ENCODE assay signal across 1 cellular context in genomic region chr2:203813684-203814083, GRCh38.
A peak's percentile ranks its signal among the peaks of the same experiment; 100 is the strongest.
TF ChIP-seq lines count a peak whose summit lies in the region.

No MANE protein-coding gene starts in this region.

TF ChIP-seq in HepG2, 621 proteins besides CTCF, POLR2A, EP300 and RAD21 (continued from another document):
- peak; percentile 79 for TF ChIP-seq ZNF7 (CRISPR knock-in tag; IDR thresholded peaks at IDR 0.05)
- TF ChIP-seq HNF4G (IDR thresholded peaks at IDR 0.05; ENCODE audit: borderline replicate concordance, low read depth, low read length) = peak; percentile 72; the same call in 1 of the 2 replicates
- no peak for TF ChIP-seq HNF4G (CRISPR knock-in tag; IDR thresholded peaks at IDR 0.05; ENCODE audit: borderline replicate concordance, low read depth)
- TF ChIP-seq THAP11 (CRISPR knock-in tag; IDR thresholded peaks at IDR 0.05) = 0 out of 2 replicates have a peak, but pooled peaks have one; percentile 16
- TF ChIP-seq POLR2AphosphoS5 (IDR thresholded peaks at IDR 0.05; ENCODE audit: low read depth, low read length) = no peak; the same call in 1 of the 2 replicates
- TF ChIP-seq PHF21A (CRISPR knock-in tag; IDR thresholded peaks at IDR 0.05) = no peak
- TF ChIP-seq ZNF121 (CRISPR knock-in tag; IDR thresholded peaks at IDR 0.05) = no peak
- TF ChIP-seq BRCA1 (CRISPR knock-in tag; IDR thresholded peaks at IDR 0.05) = no peak
- TF ChIP-seq THAP7 (CRISPR knock-in tag; IDR thresholded peaks at IDR 0.05) = no peak
- TF ChIP-seq ZNF569 (CRISPR knock-in tag; IDR thresholded peaks at IDR 0.05; ENCODE audit: borderline replicate concordance) = no peak
- peak; percentile 24 for TF ChIP-seq XRCC5 (optimal IDR thresholded peaks at IDR 0.05; ENCODE audit: low read length)
- peak; percentile 86 for TF ChIP-seq HNF4A (CRISPR knock-in tag; IDR thresholded peaks at IDR 0.05)
- TF ChIP-seq GFI1 (CRISPR knock-in tag; IDR thresholded peaks at IDR 0.05; ENCODE audit: borderline replicate concordance) = peak; percentile 29; the same call in 1 of the 2 replicates
- no peak for TF ChIP-seq DR1 (CRISPR knock-in tag; IDR thresholded peaks at IDR 0.05)
- no peak for TF ChIP-seq TBX2 (CRISPR knock-in tag; IDR thresholded peaks at IDR 0.05; ENCODE audit: borderline replicate concordance)
- TF ChIP-seq FOXA3 (CRISPR knock-in tag; IDR thresholded peaks at IDR 0.05) = peak; percentile 25
- peak; percentile 67; the same call in 1 of the 2 replicates for TF ChIP-seq ZNF629 (CRISPR knock-in tag; conservative IDR thresholded peaks at IDR 0.05)
- TF ChIP-seq POLR2G (IDR thresholded peaks at IDR 0.05; ENCODE audit: low read depth, low read length) = peak; percentile 55; the same call in 1 of the 2 replicates
- TF ChIP-seq SP4 (CRISPR knock-in tag; IDR thresholded peaks at IDR 0.05) = no peak
- no peak for TF ChIP-seq SNAPC2 (CRISPR knock-in tag; IDR thresholded peaks at IDR 0.05)
- TF ChIP-seq RAD51 (IDR thresholded peaks at IDR 0.05; ENCODE audit: borderline replicate concordance) = no peak
- 0 out of 2 replicates have a peak, but pooled peaks have one; percentile 16 for TF ChIP-seq ZFP36L2 (CRISPR knock-in tag; IDR thresholded peaks at IDR 0.05)
- no peak for TF ChIP-seq ZNF205 (CRISPR knock-in tag; IDR thresholded peaks at IDR 0.05)
- TF ChIP-seq PATZ1 (CRISPR knock-in tag; IDR thresholded peaks at IDR 0.05) = 0 out of 2 replicates have a peak, but pooled peaks have one; percentile 30
- TF ChIP-seq SP140L (CRISPR knock-in tag; IDR thresholded peaks at IDR 0.05; ENCODE audit: borderline replicate concordance) = 0 out of 2 replicates have a peak, but pooled peaks have one; percentile 18
- TF ChIP-seq ELF3 (CRISPR knock-in tag; IDR thresholded peaks at IDR 0.05) = peak; percentile 15; the same call in 1 of the 2 replicates
- TF ChIP-seq CCAR2 (optimal IDR thresholded peaks at IDR 0.05; ENCODE audit: low read depth, low read length) = no peak
- TF ChIP-seq ZNF552 (CRISPR knock-in tag; IDR thresholded peaks at IDR 0.05; ENCODE audit: borderline replicate concordance) = no peak
- no peak for TF ChIP-seq ZNF44 (CRISPR knock-in tag; IDR thresholded peaks at IDR 0.05)
- no peak for TF ChIP-seq ZNF414 (CRISPR knock-in tag; IDR thresholded peaks at IDR 0.05)
TF ChIP-seq in HepG2: peak in this region for 47.
